1 cellular context compared by ENCODE assay signal in the genomic region with DNA sequence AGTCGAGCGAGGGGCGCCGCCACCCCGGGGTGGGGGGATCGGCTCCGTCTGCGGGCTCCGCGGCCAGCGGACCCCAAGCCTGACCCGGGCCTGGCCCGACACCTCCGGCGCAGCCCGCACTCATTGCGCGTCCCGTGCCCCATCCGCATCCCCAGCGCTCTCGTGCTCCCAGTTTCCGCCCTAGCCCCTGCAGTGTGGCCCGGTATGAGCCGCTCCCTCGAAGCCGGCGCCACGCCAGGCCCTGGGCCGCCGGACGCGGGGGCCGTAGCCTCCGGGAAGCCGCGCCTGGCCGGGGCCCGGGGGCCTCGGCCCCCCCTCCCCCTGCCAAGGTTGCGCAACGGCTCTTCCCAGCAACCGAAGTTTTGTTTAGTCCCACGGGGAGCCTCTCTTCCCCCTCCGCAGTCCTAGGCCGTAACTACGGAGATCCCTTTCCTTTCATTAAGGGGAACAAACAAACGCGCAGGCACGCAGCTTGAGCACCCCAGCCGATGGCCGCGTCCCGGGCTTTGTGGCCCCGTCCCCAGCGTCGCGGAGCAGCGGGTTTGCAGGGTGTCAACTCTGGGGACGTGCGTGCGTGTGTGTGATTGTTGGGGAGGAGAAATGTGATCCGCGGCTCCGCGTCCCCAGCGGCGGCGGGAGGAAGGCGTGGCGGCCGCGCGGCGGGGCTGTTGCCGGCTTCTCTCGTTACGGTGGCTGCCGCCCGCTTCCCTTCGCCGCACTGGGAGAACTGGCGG.
TF ChIP-seq lines count a peak whose summit lies in the region.

No MANE protein-coding gene starts in this region.

TF ChIP-seq in HepG2, 621 proteins besides CTCF, POLR2A, EP300 and RAD21 (continued from another document and continues in another):
- TF ChIP-seq, protein P1, sequence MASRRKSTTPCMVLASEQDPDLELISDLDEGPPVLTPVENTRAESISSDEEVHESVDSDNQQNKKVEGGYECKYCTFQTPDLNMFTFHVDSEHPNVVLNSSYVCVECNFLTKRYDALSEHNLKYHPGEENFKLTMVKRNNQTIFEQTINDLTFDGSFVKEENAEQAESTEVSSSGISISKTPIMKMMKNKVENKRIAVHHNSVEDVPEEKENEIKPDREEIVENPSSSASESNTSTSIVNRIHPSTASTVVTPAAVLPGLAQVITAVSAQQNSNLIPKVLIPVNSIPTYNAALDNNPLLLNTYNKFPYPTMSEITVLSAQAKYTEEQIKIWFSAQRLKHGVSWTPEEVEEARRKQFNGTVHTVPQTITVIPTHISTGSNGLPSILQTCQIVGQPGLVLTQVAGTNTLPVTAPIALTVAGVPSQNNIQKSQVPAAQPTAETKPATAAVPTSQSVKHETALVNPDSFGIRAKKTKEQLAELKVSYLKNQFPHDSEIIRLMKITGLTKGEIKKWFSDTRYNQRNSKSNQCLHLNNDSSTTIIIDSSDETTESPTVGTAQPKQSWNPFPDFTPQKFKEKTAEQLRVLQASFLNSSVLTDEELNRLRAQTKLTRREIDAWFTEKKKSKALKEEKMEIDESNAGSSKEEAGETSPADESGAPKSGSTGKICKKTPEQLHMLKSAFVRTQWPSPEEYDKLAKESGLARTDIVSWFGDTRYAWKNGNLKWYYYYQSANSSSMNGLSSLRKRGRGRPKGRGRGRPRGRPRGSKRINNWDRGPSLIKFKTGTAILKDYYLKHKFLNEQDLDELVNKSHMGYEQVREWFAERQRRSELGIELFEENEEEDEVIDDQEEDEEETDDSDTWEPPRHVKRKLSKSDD (CRISPR knock-in tag; IDR thresholded peaks at IDR 0.05; ENCODE audit: low read depth): no peak; the same call in 1 of the 2 replicates
- TF ChIP-seq, protein P2, sequence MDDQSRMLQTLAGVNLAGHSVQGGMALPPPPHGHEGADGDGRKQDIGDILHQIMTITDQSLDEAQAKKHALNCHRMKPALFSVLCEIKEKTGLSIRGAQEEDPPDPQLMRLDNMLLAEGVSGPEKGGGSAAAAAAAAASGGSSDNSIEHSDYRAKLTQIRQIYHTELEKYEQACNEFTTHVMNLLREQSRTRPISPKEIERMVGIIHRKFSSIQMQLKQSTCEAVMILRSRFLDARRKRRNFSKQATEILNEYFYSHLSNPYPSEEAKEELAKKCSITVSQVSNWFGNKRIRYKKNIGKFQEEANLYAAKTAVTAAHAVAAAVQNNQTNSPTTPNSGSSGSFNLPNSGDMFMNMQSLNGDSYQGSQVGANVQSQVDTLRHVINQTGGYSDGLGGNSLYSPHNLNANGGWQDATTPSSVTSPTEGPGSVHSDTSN (CRISPR knock-in tag; IDR thresholded peaks at IDR 0.05; ENCODE audit: borderline replicate concordance): no peak
- TF ChIP-seq, protein P3, sequence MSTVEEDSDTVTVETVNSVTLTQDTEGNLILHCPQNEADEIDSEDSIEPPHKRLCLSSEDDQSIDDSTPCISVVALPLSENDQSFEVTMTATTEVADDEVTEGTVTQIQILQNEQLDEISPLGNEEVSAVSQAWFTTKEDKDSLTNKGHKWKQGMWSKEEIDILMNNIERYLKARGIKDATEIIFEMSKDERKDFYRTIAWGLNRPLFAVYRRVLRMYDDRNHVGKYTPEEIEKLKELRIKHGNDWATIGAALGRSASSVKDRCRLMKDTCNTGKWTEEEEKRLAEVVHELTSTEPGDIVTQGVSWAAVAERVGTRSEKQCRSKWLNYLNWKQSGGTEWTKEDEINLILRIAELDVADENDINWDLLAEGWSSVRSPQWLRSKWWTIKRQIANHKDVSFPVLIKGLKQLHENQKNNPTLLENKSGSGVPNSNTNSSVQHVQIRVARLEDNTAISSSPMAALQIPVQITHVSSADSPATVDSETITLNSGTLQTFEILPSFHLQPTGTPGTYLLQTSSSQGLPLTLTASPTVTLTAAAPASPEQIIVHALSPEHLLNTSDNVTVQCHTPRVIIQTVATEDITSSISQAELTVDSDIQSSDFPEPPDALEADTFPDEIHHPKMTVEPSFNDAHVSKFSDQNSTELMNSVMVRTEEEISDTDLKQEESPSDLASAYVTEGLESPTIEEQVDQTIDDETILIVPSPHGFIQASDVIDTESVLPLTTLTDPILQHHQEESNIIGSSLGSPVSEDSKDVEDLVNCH (CRISPR knock-in tag; IDR thresholded peaks at IDR 0.05): no peak
- no peak for TF ChIP-seq ZNF724P (CRISPR knock-in tag; IDR thresholded peaks at IDR 0.05; ENCODE audit: borderline replicate concordance)
- no peak for TF ChIP-seq MEF2D (CRISPR knock-in tag; IDR thresholded peaks at IDR 0.05)
- TF ChIP-seq, protein P4, sequence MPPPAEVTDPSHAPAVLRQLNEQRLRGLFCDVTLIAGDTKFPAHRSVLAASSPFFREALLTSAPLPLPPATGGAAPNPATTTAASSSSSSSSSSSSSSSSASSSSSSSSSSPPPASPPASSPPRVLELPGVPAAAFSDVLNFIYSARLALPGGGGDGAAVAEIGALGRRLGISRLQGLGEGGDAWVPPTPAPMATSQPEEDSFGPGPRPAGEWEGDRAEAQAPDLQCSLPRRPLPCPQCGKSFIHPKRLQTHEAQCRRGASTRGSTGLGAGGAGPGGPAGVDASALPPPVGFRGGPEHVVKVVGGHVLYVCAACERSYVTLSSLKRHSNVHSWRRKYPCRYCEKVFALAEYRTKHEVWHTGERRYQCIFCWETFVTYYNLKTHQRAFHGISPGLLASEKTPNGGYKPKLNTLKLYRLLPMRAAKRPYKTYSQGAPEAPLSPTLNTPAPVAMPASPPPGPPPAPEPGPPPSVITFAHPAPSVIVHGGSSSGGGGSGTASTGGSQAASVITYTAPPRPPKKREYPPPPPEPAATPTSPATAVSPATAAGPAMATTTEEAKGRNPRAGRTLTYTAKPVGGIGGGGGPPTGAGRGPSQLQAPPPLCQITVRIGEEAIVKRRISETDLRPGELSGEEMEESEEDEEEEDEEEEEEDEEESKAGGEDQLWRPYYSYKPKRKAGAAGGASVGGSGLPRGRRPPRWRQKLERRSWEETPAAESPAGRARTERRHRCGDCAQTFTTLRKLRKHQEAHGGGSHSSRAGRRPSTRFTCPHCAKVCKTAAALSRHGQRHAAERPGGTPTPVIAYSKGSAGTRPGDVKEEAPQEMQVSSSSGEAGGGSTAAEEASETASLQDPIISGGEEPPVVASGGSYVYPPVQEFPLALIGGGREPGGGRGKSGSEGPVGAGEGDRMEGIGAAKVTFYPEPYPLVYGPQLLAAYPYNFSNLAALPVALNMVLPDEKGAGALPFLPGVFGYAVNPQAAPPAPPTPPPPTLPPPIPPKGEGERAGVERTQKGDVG (CRISPR knock-in tag; IDR thresholded peaks at IDR 0.05; ENCODE audit: borderline replicate concordance): no peak
- no peak for TF ChIP-seq ZBTB1 (CRISPR knock-in tag; IDR thresholded peaks at IDR 0.05; ENCODE audit: borderline replicate concordance)
- peak; percentile 98 for TF ChIP-seq CEBPB (IDR thresholded peaks at IDR 0.05; ENCODE audit: borderline replicate concordance, low read depth, low read length)
- no peak for TF ChIP-seq ZNF660 (CRISPR knock-in tag; IDR thresholded peaks at IDR 0.05; ENCODE audit: borderline replicate concordance, low read depth)
- peak; percentile 89 for TF ChIP-seq ZNF546 (CRISPR knock-in tag; conservative IDR thresholded peaks at IDR 0.05)
- TF ChIP-seq, protein P5, sequence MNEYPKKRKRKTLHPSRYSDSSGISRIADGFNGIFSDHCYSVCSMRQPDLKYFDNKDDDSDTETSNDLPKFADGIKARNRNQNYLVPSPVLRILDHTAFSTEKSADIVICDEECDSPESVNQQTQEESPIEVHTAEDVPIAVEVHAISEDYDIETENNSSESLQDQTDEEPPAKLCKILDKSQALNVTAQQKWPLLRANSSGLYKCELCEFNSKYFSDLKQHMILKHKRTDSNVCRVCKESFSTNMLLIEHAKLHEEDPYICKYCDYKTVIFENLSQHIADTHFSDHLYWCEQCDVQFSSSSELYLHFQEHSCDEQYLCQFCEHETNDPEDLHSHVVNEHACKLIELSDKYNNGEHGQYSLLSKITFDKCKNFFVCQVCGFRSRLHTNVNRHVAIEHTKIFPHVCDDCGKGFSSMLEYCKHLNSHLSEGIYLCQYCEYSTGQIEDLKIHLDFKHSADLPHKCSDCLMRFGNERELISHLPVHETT (CRISPR knock-in tag; conservative IDR thresholded peaks at IDR 0.05): peak; percentile 24; the same call in 1 of the 2 replicates
- TF ChIP-seq, protein P6, sequence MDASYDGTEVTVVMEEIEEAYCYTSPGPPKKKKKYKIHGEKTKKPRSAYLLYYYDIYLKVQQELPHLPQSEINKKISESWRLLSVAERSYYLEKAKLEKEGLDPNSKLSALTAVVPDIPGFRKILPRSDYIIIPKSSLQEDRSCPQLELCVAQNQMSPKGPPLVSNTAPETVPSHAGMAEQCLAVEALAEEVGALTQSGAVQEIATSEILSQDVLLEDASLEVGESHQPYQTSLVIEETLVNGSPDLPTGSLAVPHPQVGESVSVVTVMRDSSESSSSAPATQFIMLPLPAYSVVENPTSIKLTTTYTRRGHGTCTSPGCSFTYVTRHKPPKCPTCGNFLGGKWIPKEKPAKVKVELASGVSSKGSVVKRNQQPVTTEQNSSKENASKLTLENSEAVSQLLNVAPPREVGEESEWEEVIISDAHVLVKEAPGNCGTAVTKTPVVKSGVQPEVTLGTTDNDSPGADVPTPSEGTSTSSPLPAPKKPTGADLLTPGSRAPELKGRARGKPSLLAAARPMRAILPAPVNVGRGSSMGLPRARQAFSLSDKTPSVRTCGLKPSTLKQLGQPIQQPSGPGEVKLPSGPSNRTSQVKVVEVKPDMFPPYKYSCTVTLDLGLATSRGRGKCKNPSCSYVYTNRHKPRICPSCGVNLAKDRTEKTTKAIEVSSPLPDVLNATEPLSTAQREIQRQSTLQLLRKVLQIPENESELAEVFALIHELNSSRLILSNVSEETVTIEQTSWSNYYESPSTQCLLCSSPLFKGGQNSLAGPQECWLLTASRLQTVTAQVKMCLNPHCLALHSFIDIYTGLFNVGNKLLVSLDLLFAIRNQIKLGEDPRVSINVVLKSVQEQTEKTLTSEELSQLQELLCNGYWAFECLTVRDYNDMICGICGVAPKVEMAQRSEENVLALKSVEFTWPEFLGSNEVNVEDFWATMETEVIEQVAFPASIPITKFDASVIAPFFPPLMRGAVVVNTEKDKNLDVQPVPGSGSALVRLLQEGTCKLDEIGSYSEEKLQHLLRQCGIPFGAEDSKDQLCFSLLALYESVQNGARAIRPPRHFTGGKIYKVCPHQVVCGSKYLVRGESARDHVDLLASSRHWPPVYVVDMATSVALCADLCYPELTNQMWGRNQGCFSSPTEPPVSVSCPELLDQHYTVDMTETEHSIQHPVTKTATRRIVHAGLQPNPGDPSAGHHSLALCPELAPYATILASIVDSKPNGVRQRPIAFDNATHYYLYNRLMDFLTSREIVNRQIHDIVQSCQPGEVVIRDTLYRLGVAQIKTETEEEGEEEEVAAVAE (CRISPR knock-in tag; IDR thresholded peaks at IDR 0.05; ENCODE audit: borderline replicate concordance): no peak
- no peak for TF ChIP-seq PAX8 (CRISPR knock-in tag; IDR thresholded peaks at IDR 0.05; ENCODE audit: borderline replicate concordance)
- no peak for TF ChIP-seq ZNF326 (CRISPR knock-in tag; IDR thresholded peaks at IDR 0.05; ENCODE audit: borderline replicate concordance)
- TF ChIP-seq, protein P7, sequence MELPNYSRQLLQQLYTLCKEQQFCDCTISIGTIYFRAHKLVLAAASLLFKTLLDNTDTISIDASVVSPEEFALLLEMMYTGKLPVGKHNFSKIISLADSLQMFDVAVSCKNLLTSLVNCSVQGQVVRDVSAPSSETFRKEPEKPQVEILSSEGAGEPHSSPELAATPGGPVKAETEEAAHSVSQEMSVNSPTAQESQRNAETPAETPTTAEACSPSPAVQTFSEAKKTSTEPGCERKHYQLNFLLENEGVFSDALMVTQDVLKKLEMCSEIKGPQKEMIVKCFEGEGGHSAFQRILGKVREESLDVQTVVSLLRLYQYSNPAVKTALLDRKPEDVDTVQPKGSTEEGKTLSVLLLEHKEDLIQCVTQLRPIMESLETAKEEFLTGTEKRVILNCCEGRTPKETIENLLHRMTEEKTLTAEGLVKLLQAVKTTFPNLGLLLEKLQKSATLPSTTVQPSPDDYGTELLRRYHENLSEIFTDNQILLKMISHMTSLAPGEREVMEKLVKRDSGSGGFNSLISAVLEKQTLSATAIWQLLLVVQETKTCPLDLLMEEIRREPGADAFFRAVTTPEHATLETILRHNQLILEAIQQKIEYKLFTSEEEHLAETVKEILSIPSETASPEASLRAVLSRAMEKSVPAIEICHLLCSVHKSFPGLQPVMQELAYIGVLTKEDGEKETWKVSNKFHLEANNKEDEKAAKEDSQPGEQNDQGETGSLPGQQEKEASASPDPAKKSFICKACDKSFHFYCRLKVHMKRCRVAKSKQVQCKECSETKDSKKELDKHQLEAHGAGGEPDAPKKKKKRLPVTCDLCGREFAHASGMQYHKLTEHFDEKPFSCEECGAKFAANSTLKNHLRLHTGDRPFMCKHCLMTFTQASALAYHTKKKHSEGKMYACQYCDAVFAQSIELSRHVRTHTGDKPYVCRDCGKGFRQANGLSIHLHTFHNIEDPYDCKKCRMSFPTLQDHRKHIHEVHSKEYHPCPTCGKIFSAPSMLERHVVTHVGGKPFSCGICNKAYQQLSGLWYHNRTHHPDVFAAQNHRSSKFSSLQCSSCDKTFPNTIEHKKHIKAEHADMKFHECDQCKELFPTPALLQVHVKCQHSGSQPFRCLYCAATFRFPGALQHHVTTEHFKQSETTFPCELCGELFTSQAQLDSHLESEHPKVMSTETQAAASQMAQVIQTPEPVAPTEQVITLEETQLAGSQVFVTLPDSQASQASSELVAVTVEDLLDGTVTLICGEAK (IDR thresholded peaks at IDR 0.05): no peak
- TF ChIP-seq, protein P7 (CRISPR knock-in tag; IDR thresholded peaks at IDR 0.05): peak; percentile 21
